In genomic region chr1:172818841-172819527, GRCh38 we compare ENCODE assay signal across 9 cellular contexts.
DNase-seq lines count a peak whose midpoint lies in the region; ATAC-seq and TF ChIP-seq lines count a peak whose summit lies in the region.
"Had no signal": no experiment of that assay in that cellular context is flagged by ENCODE, and none has a peak within 500 bp of the region (broad histone marks: within the 10 kb centered on the region; RNA-seq: fewer than 3 reads in every experiment).

No MANE protein-coding gene starts in this region.

- H3K27ac ChIP-seq in CD4-positive, alpha-beta T cell (ENCODE audit: low read depth, low read length): no peak overlapping the region
- H3K27ac ChIP-seq in testis: no peak overlapping the region
- no peak overlapping the region for H3K27ac ChIP-seq in SJCRH30
- H3K27ac ChIP-seq: pancreas had no signal

- H3K4me1 ChIP-seq in testis (no peaks in the 10 kb centered on the region), SJCRH30 (no peaks in the 10 kb centered on the region)
- H3K4me1 ChIP-seq: pancreas had no signal

- POLR2A ChIA-PET in CD4-positive, alpha-beta T cell (lab: Charles Lee): interaction anchor here (1.2 to 2.0 kb wide), 3 partner anchors 40 to 76 kb away, joined by 3 to 8 read pairs (median 6); no protein-coding TSS in a partner anchor

- 75% methylated on average over 6 of the region's 6 CpGs for WGBS in testis, 2 donors

- no peaks in the 10 kb centered on the region for H3K27me3 ChIP-seq in CD4-positive, alpha-beta T cell (ENCODE audit: control insufficient read depth, insufficient read depth, low read length)
- H3K27me3 ChIP-seq in testis: no peaks in the 10 kb centered on the region
- no peaks in the 10 kb centered on the region for H3K27me3 ChIP-seq in SJCRH30
- H3K27me3 ChIP-seq: pancreas had no signal

- no peak for TF ChIP-seq POLR2A in testis (IDR thresholded peaks at IDR 0.05)

- TF ChIP-seq CTCF in CD4-positive, alpha-beta T cell (IDR thresholded peaks at IDR 0.05): no peak
- no peak for TF ChIP-seq CTCF in testis (IDR thresholded peaks at IDR 0.05)

- no peaks in the 10 kb centered on the region for H3K9me3 ChIP-seq in CD4-positive, alpha-beta T cell (ENCODE audit: control insufficient read depth, low read length)
- no peaks in the 10 kb centered on the region for H3K9me3 ChIP-seq in testis
- H3K9me3 ChIP-seq in SJCRH30 (replicated peaks): no peaks in the 10 kb centered on the region
- H3K9me3 ChIP-seq: pancreas had no signal

- H3K27me3 Mint-ChIP-seq in CD4-positive, alpha-beta T cell: no peaks in the 10 kb centered on the region

- DNase-seq in CD4-positive, alpha-beta T cell: peak in 2 of 10 experiments; percentile 18 to 39
- DNase-seq in activated T-cell treated with anti-CD3 and anti-CD28 coated beads, Interleukin-2, amount 50 U/mL, for 48 hours: peak; percentile 63
- DNase-seq in stimulated activated CD4-positive, alpha-beta T cell treated with anti-CD3 and anti-CD28 coated beads, Interleukin-12 subunit alpha, Interleukin-12 subunit beta, amount 100 ng/mL, for 24 hours (ENCODE audit: low read depth in 2 of 2): peak; percentile 30 to 44
- DNase-seq in DMS53 (lab: John Stamatoyannopoulos, UW): no peak
- DNase-seq in testis: no peak
- DNase-seq in SJCRH30: no peak

- no peaks in the 10 kb centered on the region for H3K36me3 ChIP-seq in testis (ENCODE audit: low read depth, missing control alignments)
- H3K36me3 ChIP-seq in SJCRH30: no peaks in the 10 kb centered on the region
- H3K36me3 ChIP-seq: pancreas had no signal

- H3K4me1 Mint-ChIP-seq in CD4-positive, alpha-beta T cell (ENCODE audit: low read depth): peaks cover 33% of the 10 kb centered on the region

- H3K9me3 Mint-ChIP-seq in CD4-positive, alpha-beta T cell: peaks cover 4% of the 10 kb centered on the region

- no peak overlapping the region for H3K4me3 ChIP-seq in testis
- H3K4me3 ChIP-seq in SJCRH30: no peak overlapping the region
- H3K4me3 ChIP-seq: pancreas had no signal

- ATAC-seq in CD4-positive, alpha-beta T cell (ENCODE audit: poor library complexity): peak; percentile 68
- ATAC-seq in GM19467 (IDR thresholded peaks at IDR 0.05; ENCODE audit: unreplicated experiment) (peak; percentile 91), HG03521 (IDR thresholded peaks at IDR 0.05; ENCODE audit: unreplicated experiment) (peak; percentile 89)

- CTCF ChIA-PET in CD4-positive, alpha-beta T cell (lab: Charles Lee): no interaction called here

- H3K36me3 Mint-ChIP-seq in CD4-positive, alpha-beta T cell (ENCODE audit: low read depth): no peaks in the 10 kb centered on the region

- peak overlapping the region; percentile 22 for H3K27ac Mint-ChIP-seq in CD4-positive, alpha-beta T cell

- intact Hi-C loops in CD4-positive, alpha-beta T cell (cut with DNase I, micrococcal nuclease): no loop called here
- intact Hi-C loops in testis (cut with DNase I; ENCODE audit: low total_unique reads): no loop called here

- H3K4me3 Mint-ChIP-seq in CD4-positive, alpha-beta T cell: peak overlapping the region; percentile 5

Comparison
In these comparisons a context has a peak if more than half of its experiments do, and no peak if none do; other contexts are left out.
1. DNase-seq: peak in activated T-cell treated with anti-CD3 and anti-CD28 coated beads, Interleukin-2, amount 50 U/mL, for 48 hours (2 of 2) and stimulated activated CD4-positive, alpha-beta T cell treated with anti-CD3 and anti-CD28 coated beads, Interleukin-12 subunit alpha, Interleukin-12 subunit beta, amount 100 ng/mL, for 24 hours (2 of 2); none in DMS53 (single experiment), testis (single experiment) and SJCRH30 (0 of 2).
2. Peak in every context shown above with its lines, with median percentiles within 50 percentile points of each other: ATAC-seq.